Comparison of ENCODE assay signal across 10 cellular contexts in the genomic region with DNA sequence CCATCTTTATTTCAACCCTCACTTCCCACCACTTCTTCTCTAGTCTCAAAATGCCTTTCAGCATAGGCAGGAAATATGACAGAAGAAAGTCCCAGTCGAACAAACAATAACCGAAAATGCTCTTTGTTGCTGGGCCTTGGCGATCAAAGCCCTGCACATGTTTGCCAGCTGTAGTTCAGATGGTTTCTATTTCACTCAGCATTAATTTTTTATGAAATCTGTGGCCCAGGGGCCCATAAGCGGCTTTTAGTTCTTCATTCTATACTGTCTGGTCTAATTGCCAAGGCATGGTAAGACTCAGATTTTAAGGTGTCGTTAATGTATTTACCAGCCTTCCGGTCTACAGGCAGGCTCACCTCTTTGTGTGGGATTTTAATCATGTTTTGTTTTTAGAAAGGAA. TPM values are rescaled to one million over a fixed set of nuclear protein-coding genes. Genes with fewer than 3 reads are reported as not detected.
DNase-seq lines count a peak whose midpoint lies in the region; ATAC-seq, FAIRE-seq and TF ChIP-seq lines count a peak whose summit lies in the region.
"Had no signal": no experiment of that assay in that cellular context is flagged by ENCODE, and none has a peak within 500 bp of the region (broad histone marks: within the 10 kb centered on the region; RNA-seq: fewer than 3 reads in every experiment).

No MANE protein-coding gene starts in this region.

- H3K27ac Mint-ChIP-seq in astrocyte (ENCODE audit: unreplicated experiment), result peak overlapping the region; percentile 66

- no peak overlapping the region for H2AFZ ChIP-seq in astrocyte (ENCODE audit: low read depth, low read length)

- H3K4me3 ChIP-seq in DOHH2 (ENCODE audit: low read length) (peak overlapping the region; percentile 58), astrocyte (ENCODE audit: insufficient read depth, low read depth, low read length) (no peak overlapping the region), gastroesophageal sphincter (no peak overlapping the region)

- no peak for TF ChIP-seq CTCF in DOHH2 (IDR thresholded peaks at IDR 0.05; ENCODE audit: low read depth, low read length, poor library complexity, severe bottlenecking)
- TF ChIP-seq CTCF in astrocyte (IDR thresholded peaks at IDR 0.05; ENCODE audit: insufficient read depth, low read depth, low read length), result no peak
- no peak for TF ChIP-seq CTCF in gastroesophageal sphincter (IDR thresholded peaks at IDR 0.05)

- no peaks in the 10 kb centered on the region for H3K9me3 Mint-ChIP-seq in astrocyte (ENCODE audit: unreplicated experiment)

- H3K9ac ChIP-seq in astrocyte (ENCODE audit: low read length), result no peak overlapping the region

- H3K79me2 ChIP-seq in DOHH2 (ENCODE audit: control insufficient read depth, low read length), result no peaks in the 10 kb centered on the region
- no peaks in the 10 kb centered on the region for H3K79me2 ChIP-seq in astrocyte (ENCODE audit: insufficient read depth, low read length)

- no peaks in the 10 kb centered on the region for H3K9me2 ChIP-seq in DOHH2 (replicated peaks; ENCODE audit: control insufficient read depth, low read length)

- H3K4me1 Mint-ChIP-seq in astrocyte (ENCODE audit: low read depth, unreplicated experiment), result peaks cover 36% of the 10 kb centered on the region

- peak overlapping the region; percentile 69 for H3K4me2 ChIP-seq in DOHH2 (ENCODE audit: low read length)
- H3K4me2 ChIP-seq in astrocyte (ENCODE audit: low read length), result no peak overlapping the region

- DNase-seq in astrocyte (ENCODE audit: low read depth), result no peak
- no peak for DNase-seq in NCI-H128 (lab: John Stamatoyannopoulos, UW; ENCODE audit: unreplicated experiment)
- DNase-seq in NCI-H2227 (lab: John Stamatoyannopoulos, UW; ENCODE audit: unreplicated experiment), result no peak
- no peak for DNase-seq in posterior vena cava (ENCODE audit: low spot score)

- H3K4me3 Mint-ChIP-seq in astrocyte (ENCODE audit: unreplicated experiment), result no peak overlapping the region
- H3K4me3 Mint-ChIP-seq: CD4-positive, CD25-positive, alpha-beta regulatory T cell had no signal

- TF ChIP-seq POLR2A in gastroesophageal sphincter (IDR thresholded peaks at IDR 0.05), result no peak

- 59 to 63% methylated on average over 6 of the region's 6 CpGs for WGBS in gastroesophageal sphincter (ENCODE audit: low coverage in 1 of 2), 2 donors

- no peaks in the 10 kb centered on the region for H3K9me3 ChIP-seq in DOHH2 (ENCODE audit: control insufficient read depth, insufficient read depth, low read length)
- H3K9me3 ChIP-seq in astrocyte (ENCODE audit: insufficient read depth, low read depth, low read length), result peaks cover 3% of the 10 kb centered on the region
- H3K9me3 ChIP-seq in gastroesophageal sphincter, result peaks cover 0 to 4% (median 0%) of the 10 kb centered on the region in 3 donors

- H3K27ac ChIP-seq in DOHH2 (ENCODE audit: low read depth, low read length) (peak overlapping the region; percentile 89), astrocyte (ENCODE audit: low read depth, low read length) (no peak overlapping the region), gastroesophageal sphincter (peak overlapping the region in 2 of 4 donors; percentile 6 to 10)

- H3K27me3 Mint-ChIP-seq in astrocyte (ENCODE audit: low read depth, unreplicated experiment), result no peaks in the 10 kb centered on the region

- ATAC-seq in GM19467 (IDR thresholded peaks at IDR 0.05; ENCODE audit: unreplicated experiment) (peak; percentile 74), HG03139 (IDR thresholded peaks at IDR 0.05; ENCODE audit: unreplicated experiment) (peak; percentile 61), gastroesophageal sphincter (no peak)

- H3F3A ChIP-seq in DOHH2 (ENCODE audit: control insufficient read depth, insufficient read depth), result peaks cover 16% of the 10 kb centered on the region

- no peak for FAIRE-seq in astrocyte (lab: Jason Lieb, UNC)

- peaks cover 17% of the 10 kb centered on the region for H3K36me3 ChIP-seq in DOHH2 (ENCODE audit: control insufficient read depth, low read length)
- H3K36me3 ChIP-seq in astrocyte (ENCODE audit: insufficient read depth, low read length), result no peaks in the 10 kb centered on the region
- H3K36me3 ChIP-seq in gastroesophageal sphincter, result no peaks in the 10 kb centered on the region

- H3K36me3 Mint-ChIP-seq in astrocyte (ENCODE audit: low read depth, unreplicated experiment), result no peaks in the 10 kb centered on the region
- H3K36me3 Mint-ChIP-seq: CD4-positive, CD25-positive, alpha-beta regulatory T cell had no signal

- H4K20me1 ChIP-seq in DOHH2 (ENCODE audit: control insufficient read depth, insufficient read depth, low read depth, low read length) (no peaks in the 10 kb centered on the region), astrocyte (ENCODE audit: insufficient read depth, low read length) (no peaks in the 10 kb centered on the region)

- H3K4me1 ChIP-seq in DOHH2 (ENCODE audit: control insufficient read depth, low read length), result peaks cover 47% of the 10 kb centered on the region
- H3K4me1 ChIP-seq in astrocyte (ENCODE audit: insufficient read depth, low read length), result peaks cover 6% of the 10 kb centered on the region
- H3K4me1 ChIP-seq in gastroesophageal sphincter, result no peaks in the 10 kb centered on the region

- intact Hi-C loops in posterior vena cava (cut with DNase I), result no loop called here

- H3K27me3 ChIP-seq in DOHH2 (ENCODE audit: control insufficient read depth, low read length) (no peaks in the 10 kb centered on the region), astrocyte (ENCODE audit: insufficient read depth, low read length) (no peaks in the 10 kb centered on the region), gastroesophageal sphincter (no peaks in the 10 kb centered on the region)

- no peak for TF ChIP-seq EP300 in gastroesophageal sphincter (IDR thresholded peaks at IDR 0.05)

RNA-seq across cellular contexts. Expression of a gene that starts 10.9 kb away (rescaled TPM):
- total RNA-seq in astrocyte, result 10.1 and 16.7 TPM in 2 replicates
- 100 to 1,000 TPM in 2 of 4 donors, 10 to 100 TPM in 2; 28.8 to 303 (median 117) TPM for total RNA-seq in gastroesophageal sphincter
- 100 to 1,000 TPM; 100 to 494 TPM for total RNA-seq in posterior vena cava
- total RNA-seq: HT1080 had no signal
